25 cellular contexts compared by ENCODE assay signal in genomic region chr4:183191630-183192029, GRCh38.
DNase-seq lines count a peak whose midpoint lies in the region; ATAC-seq, FAIRE-seq and TF ChIP-seq lines count a peak whose summit lies in the region.
"Had no signal": no experiment of that assay in that cellular context is flagged by ENCODE, and none has a peak within 500 bp of the region (broad histone marks: within the 10 kb centered on the region; RNA-seq: fewer than 3 reads in every experiment).

No MANE protein-coding gene starts in this region.

- no peak overlapping the region for H3K4me3 Mint-ChIP-seq in WTC11
- H3K4me3 Mint-ChIP-seq: CD14-positive monocyte; CD4-positive, alpha-beta T cell; CD8-positive, alpha-beta memory T cell; HFFc6 had no signal

- H3K36me3 ChIP-seq in HepG2 (replicated peaks in 1 of 2; ENCODE audit: control insufficient read depth in 1 of 2, insufficient read depth in 2 of 2, low read length in 2 of 2) (peaks cover 7 to 22% of the 10 kb centered on the region in 2 experiments), right lobe of liver (no peaks in the 10 kb centered on the region), iPS-18a (ENCODE audit: control insufficient read depth, low read depth, low read length) (peaks cover 5% of the 10 kb centered on the region)
- H3K36me3 ChIP-seq: BE2C had no signal

- TF ChIP-seq CTCF in HepG2 (CRISPR knock-in tag; IDR thresholded peaks at IDR 0.05): no peak
- no peak for TF ChIP-seq CTCF in right lobe of liver (IDR thresholded peaks at IDR 0.05)
- no peak for TF ChIP-seq CTCF in WTC11 (IDR thresholded peaks at IDR 0.05)

- TF ChIP-seq POLR2A in HepG2 (IDR thresholded peaks at IDR 0.05; ENCODE audit: insufficient read depth in 1 of 2, low read depth in 2 of 2, low read length in 2 of 2): no peak
- no peak for TF ChIP-seq POLR2A in right lobe of liver (IDR thresholded peaks at IDR 0.05)

- CTCF ChIA-PET in HepG2 (lab: Yijun Ruan, JAX; ENCODE audit: low intra/inter-chr PET ratio, low total read pairs) (no interaction called here), WTC11 (lab: Charles Lee) (no interaction called here)

- no peak overlapping the region for H3K9ac ChIP-seq in HepG2 (ENCODE audit: insufficient read depth, low read depth, low read length)
- H3K9ac ChIP-seq in iPS-18a (ENCODE audit: low read length): no peak overlapping the region
- H3K9ac ChIP-seq: BLaER1 treated with 17β-estradiol and CSF1 and Interleukin-3, amounts not matched to agents 10 nM and 100 nM had no signal

- no peak overlapping the region for H3K4me2 ChIP-seq in HepG2 (ENCODE audit: low read depth, low read length)
- H3K4me2 ChIP-seq: BLaER1 treated with 17β-estradiol and CSF1 and Interleukin-3, amounts not matched to agents 10 nM and 100 nM had no signal

- no peaks in the 10 kb centered on the region for H3K9me3 Mint-ChIP-seq in WTC11
- H3K9me3 Mint-ChIP-seq: CD4-positive, alpha-beta T cell; CD8-positive, alpha-beta memory T cell; HFFc6 had no signal

- H3K27ac ChIP-seq in HepG2 (ENCODE audit: extremely low read length, insufficient read depth, low read length) (no peak overlapping the region), right lobe of liver (no peak overlapping the region), iPS-18a (ENCODE audit: low read length) (peak overlapping the region; percentile 30)
- H3K27ac ChIP-seq: 22Rv1; BLaER1 treated with 17β-estradiol and CSF1 and Interleukin-3, amounts not matched to agents 10 nM and 100 nM had no signal

- intact Hi-C loops in HepG2 (cut with micrococcal nuclease; ENCODE audit: unreplicated experiment): loop anchor here (1.0 to 2.0 kb wide), 2 partner anchors 16 to 37 kb away; no protein-coding TSS in a partner anchor
- intact Hi-C loops in right lobe of liver (cut with DNase I): no loop called here

- peak overlapping the region; percentile 17; the same call in 1 of the 2 replicates for H3K27ac Mint-ChIP-seq in WTC11
- H3K27ac Mint-ChIP-seq: CD14-positive monocyte; CD4-positive, alpha-beta T cell; CD8-positive, alpha-beta memory T cell; HFFc6 had no signal

- TF ChIP-seq EP300 in HepG2 (IDR thresholded peaks at IDR 0.05; ENCODE audit: low read depth in 2 of 2, low read length in 2 of 2) (no peak), HepG2 (CRISPR knock-in tag; IDR thresholded peaks at IDR 0.05; ENCODE audit: borderline replicate concordance) (no peak)

- FAIRE-seq in HepG2 (lab: Jason Lieb, UNC): no peak
- FAIRE-seq: A204.1, D721Med, GM12891, GM18507 had no signal

- no TSS peak for BruUV-seq in HepG2 (replicated peaks; lab: Mats Ljungman, UMichigan)

- H3K27me3 ChIP-seq in HepG2 (ENCODE audit: control insufficient read depth in 1 of 2, insufficient read depth in 2 of 2, low read length in 2 of 2) (no peaks in the 10 kb centered on the region), right lobe of liver (no peaks in the 10 kb centered on the region), iPS-18a (ENCODE audit: control insufficient read depth, insufficient read depth, low read length) (no peaks in the 10 kb centered on the region)
- H3K27me3 ChIP-seq: BE2C; BLaER1 treated with 17β-estradiol and CSF1 and Interleukin-3, amounts not matched to agents 10 nM and 100 nM had no signal

- H3K79me2 ChIP-seq in HepG2 (ENCODE audit: insufficient read depth, low read length): peaks cover 49% of the 10 kb centered on the region

- no peak overlapping the region for H2AFZ ChIP-seq in HepG2 (ENCODE audit: low read length)

- ATAC-seq in HepG2 (no peak), right lobe of liver (no peak), WTC11 (no peak)

- H3K4me3 ChIP-seq in HepG2 (replicated peaks in 1 of 3; ENCODE audit: insufficient read depth in 1 of 3, low read depth in 2 of 3, low read length in 3 of 3): no peak overlapping the region
- peak overlapping the region in 1 of 3 donors; percentile 2 for H3K4me3 ChIP-seq in right lobe of liver
- no peak overlapping the region for H3K4me3 ChIP-seq in iPS-18a (ENCODE audit: low read length)
- H3K4me3 ChIP-seq: BLaER1 treated with 17β-estradiol and CSF1 and Interleukin-3, amounts not matched to agents 10 nM and 100 nM had no signal

- 99% methylated on average over 4 of the region's 5 CpGs for WGBS in HepG2 (ENCODE audit: low lambda C conversion rate)
- WGBS in right lobe of liver (ENCODE audit: insufficient coverage, low coverage, low lambda C conversion rate, missing lambda C conversion rate): 95% methylated on average over 2 of the region's 5 CpGs

- peaks cover 69% of the 10 kb centered on the region for H3K4me1 Mint-ChIP-seq in WTC11
- H3K4me1 Mint-ChIP-seq: CD8-positive, alpha-beta memory T cell had no signal

- DNase-seq in HepG2 (ENCODE audit: low spot score) (no peak), right lobe of liver (no peak), WTC11 (ENCODE audit: low spot score) (no peak), GF-D8 (lab: John Stamatoyannopoulos, UW) (no peak)
- no peak for DNase-seq in activated CD4-positive, CD25-positive, alpha-beta regulatory T cell treated with anti-CD3 and anti-CD28 coated beads, Interleukin-2, amount 50 U/mL, for 72 hours
- DNase-seq: ACHN; AML-193; BE2C; CD4-positive, alpha-beta T cell; CD8-positive, alpha-beta memory T cell; DMS 273 treated with DMSO at 0.1 percent for 48 hours; DMS79; EL; GDM1; GOT3; H7; HFFc6 had no signal

- H3K27me3 Mint-ChIP-seq in WTC11 (ENCODE audit: low read depth): no peaks in the 10 kb centered on the region

- H3K4me1 ChIP-seq in HepG2 (ENCODE audit: insufficient read depth, low read length) (peaks cover 45% of the 10 kb centered on the region), right lobe of liver (peaks cover 0 to 43% (median 7%) of the 10 kb centered on the region in 4 donors), iPS-18a (ENCODE audit: control insufficient read depth, low read depth, low read length) (peaks cover 27% of the 10 kb centered on the region)

- POLR2A ChIA-PET in HepG2 (lab: Yijun Ruan, JAX) (no interaction called here), WTC11 (lab: Charles Lee) (no interaction called here)

- in situ Hi-C loops in HepG2 (cut with HindIII; ENCODE audit: extremely low pct_ligation_motif_present, low pct_unique_long_range_greater_than_20kb): no loop called here

- H3K9me3 ChIP-seq in HepG2 (ENCODE audit: low read length): no peaks in the 10 kb centered on the region
- H3K9me3 ChIP-seq in right lobe of liver: no peaks in the 10 kb centered on the region
- no peaks in the 10 kb centered on the region for H3K9me3 ChIP-seq in iPS-18a (ENCODE audit: control insufficient read depth, low read depth, low read length)
- H3K9me3 ChIP-seq: BE2C; BLaER1 treated with 17β-estradiol and CSF1 and Interleukin-3, amounts not matched to agents 10 nM and 100 nM had no signal

- no peak for TF ChIP-seq RAD21 in HepG2 (CRISPR knock-in tag; IDR thresholded peaks at IDR 0.05)

- peaks cover 26% of the 10 kb centered on the region for H4K20me1 ChIP-seq in HepG2 (ENCODE audit: insufficient read depth, low read length)

- peaks cover 6% of the 10 kb centered on the region; the same call in 1 of the 2 replicates for H3K36me3 Mint-ChIP-seq in WTC11
- H3K36me3 Mint-ChIP-seq: CD8-positive, alpha-beta memory T cell had no signal

TF ChIP-seq in HepG2, 621 proteins besides CTCF, POLR2A, EP300 and RAD21:
- TF ChIP-seq TEF (CRISPR knock-in tag; IDR thresholded peaks at IDR 0.05): no peak
- TF ChIP-seq HOMEZ (CRISPR knock-in tag; IDR thresholded peaks at IDR 0.05; ENCODE audit: low read depth): no peak
- TF ChIP-seq ZNF678 (CRISPR knock-in tag; IDR thresholded peaks at IDR 0.05): no peak
- TF ChIP-seq EED (CRISPR knock-in tag; IDR thresholded peaks at IDR 0.05): no peak
- TF ChIP-seq ZNF121 (CRISPR knock-in tag; IDR thresholded peaks at IDR 0.05): peak; percentile 68

TF ChIP-seq in WTC11, 78 proteins besides CTCF, POLR2A, EP300 and RAD21:
- TF ChIP-seq ZNF121 (CRISPR knock-in tag; IDR thresholded peaks at IDR 0.05) (peak; percentile 92), NR2C2 (CRISPR knock-in tag; IDR thresholded peaks at IDR 0.05) (no peak), NR1H2 (CRISPR knock-in tag; IDR thresholded peaks at IDR 0.05) (no peak), MXD4 (CRISPR knock-in tag; IDR thresholded peaks at IDR 0.05; ENCODE audit: borderline replicate concordance) (no peak), GTF2I (CRISPR knock-in tag; conservative IDR thresholded peaks at IDR 0.05) (0 out of 2 replicates have a peak, but pooled peaks have one; percentile 39), ZNF396 (CRISPR knock-in tag; IDR thresholded peaks at IDR 0.05; ENCODE audit: borderline replicate concordance) (no peak), KAT7 (CRISPR knock-in tag; IDR thresholded peaks at IDR 0.05; ENCODE audit: borderline replicate concordance) (no peak)
- TF ChIP-seq, protein P1, sequence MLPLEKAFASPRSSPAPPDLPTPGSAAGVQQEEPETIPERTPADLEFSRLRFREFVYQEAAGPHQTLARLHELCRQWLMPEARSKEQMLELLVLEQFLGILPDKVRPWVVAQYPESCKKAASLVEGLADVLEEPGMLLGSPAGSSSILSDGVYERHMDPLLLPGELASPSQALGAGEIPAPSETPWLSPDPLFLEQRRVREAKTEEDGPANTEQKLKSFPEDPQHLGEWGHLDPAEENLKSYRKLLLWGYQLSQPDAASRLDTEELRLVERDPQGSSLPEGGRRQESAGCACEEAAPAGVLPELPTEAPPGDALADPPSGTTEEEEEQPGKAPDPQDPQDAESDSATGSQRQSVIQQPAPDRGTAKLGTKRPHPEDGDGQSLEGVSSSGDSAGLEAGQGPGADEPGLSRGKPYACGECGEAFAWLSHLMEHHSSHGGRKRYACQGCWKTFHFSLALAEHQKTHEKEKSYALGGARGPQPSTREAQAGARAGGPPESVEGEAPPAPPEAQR (CRISPR knock-in tag; IDR thresholded peaks at IDR 0.05): no peak
TF ChIP-seq in WTC11: peak in this region for 2.

Comparison
In these comparisons a context has a peak if more than half of its experiments do, and no peak if none do; other contexts are left out.
1. Of the 50 proteins assayed by ChIP-seq in both HepG2 and WTC11: peak only in HepG2: none; only in WTC11: none; in both: ZNF121; in neither: 49.